8 cellular contexts compared by ENCODE assay signal in the genomic region with DNA sequence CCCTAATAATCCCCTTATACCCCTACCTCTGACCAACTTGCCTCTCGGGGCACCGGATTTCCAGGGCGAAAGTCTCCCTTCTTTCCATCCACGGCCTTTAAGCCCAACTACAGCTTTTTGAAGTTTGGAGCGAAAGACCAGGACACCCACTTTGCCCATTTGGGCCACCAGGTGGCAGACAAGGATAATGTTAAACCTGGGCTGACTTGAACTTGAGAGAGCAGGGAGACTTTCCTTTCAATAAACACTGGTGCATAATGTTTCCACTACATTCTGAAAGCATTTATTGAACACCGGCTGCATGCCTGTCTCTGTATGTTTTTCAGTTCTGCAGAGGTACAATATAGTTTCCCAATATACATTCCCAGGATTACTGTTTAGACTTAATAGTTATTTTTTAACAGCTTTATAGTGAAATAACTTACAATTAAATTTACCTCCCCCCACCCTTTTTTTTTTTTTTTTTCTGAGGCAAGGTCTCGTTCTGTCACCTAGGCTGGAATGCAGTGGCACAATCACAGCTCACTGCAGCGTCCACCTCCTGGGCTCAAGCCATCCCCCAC. TPM values are rescaled to one million over a fixed set of nuclear protein-coding genes. Genes with fewer than 3 reads are reported as not detected.
DNase-seq lines count a peak whose midpoint lies in the region; ATAC-seq and TF ChIP-seq lines count a peak whose summit lies in the region.

No MANE protein-coding gene starts in this region.

- H3K4me1 Mint-ChIP-seq in activated naive CD8-positive, alpha-beta T cell treated with anti-CD3 and anti-CD28 coated beads, Interleukin-2, amount 50 U/mL, for 24 hours: peaks cover 6% of the 10 kb centered on the region

- no peaks in the 10 kb centered on the region for H3K36me3 ChIP-seq in heart right ventricle

- no peak overlapping the region for H3K4me3 Mint-ChIP-seq in activated naive CD8-positive, alpha-beta T cell treated with anti-CD3 and anti-CD28 coated beads, Interleukin-2, amount 50 U/mL, for 24 hours

- peaks cover 0 to 6% (median 0%) of the 10 kb centered on the region in 11 donors for H3K9me3 ChIP-seq in heart right ventricle

- no peak overlapping the region for H3K4me3 ChIP-seq in heart right ventricle

- H3K27me3 Mint-ChIP-seq in activated naive CD8-positive, alpha-beta T cell treated with anti-CD3 and anti-CD28 coated beads, Interleukin-2, amount 50 U/mL, for 24 hours: peaks cover 46% of the 10 kb centered on the region

- no peak overlapping the region for H3K27ac ChIP-seq in heart right ventricle

- DNase-seq in SIG-M5 treated with dmso at 0.1 percent for 504 hours (lab: John Stamatoyannopoulos, UW; ENCODE audit: unreplicated experiment) (peak; percentile 67), SIG-M5 (lab: John Stamatoyannopoulos, UW) (no peak), NCI-H1417 (lab: John Stamatoyannopoulos, UW) (peak; percentile 49 to 83 (median 54)), T follicular helper cell (ENCODE audit: low read depth) (peak; percentile 64), heart right ventricle (peak; percentile 64 to 70), putamen (ENCODE audit: low spot score) (peak; percentile 56)
- peak; percentile 80 for DNase-seq in activated naive CD8-positive, alpha-beta T cell treated with anti-CD3 and anti-CD28 coated beads, Interleukin-2, amount 50 U/mL, for 24 hours

- H3K36me3 Mint-ChIP-seq in activated naive CD8-positive, alpha-beta T cell treated with anti-CD3 and anti-CD28 coated beads, Interleukin-2, amount 50 U/mL, for 24 hours (ENCODE audit: low read depth): no peaks in the 10 kb centered on the region

- no peak overlapping the region for H3K27ac Mint-ChIP-seq in activated naive CD8-positive, alpha-beta T cell treated with anti-CD3 and anti-CD28 coated beads, Interleukin-2, amount 50 U/mL, for 24 hours

- intact Hi-C loops in heart right ventricle (cut with DNase I): loop anchor here in 3 of 10 donors (2.0 to 10.0 kb wide), 3 partner anchors 59 to 231 kb away; partner anchors contain the start of gene MATCAP1 (in 1 of the 3)

- H3K4me1 ChIP-seq in heart right ventricle: peaks cover 0 to 4% (median 2%) of the 10 kb centered on the region in 9 donors

- peak; percentile 79 for ATAC-seq in activated naive CD8-positive, alpha-beta T cell treated with anti-CD3 and anti-CD28 coated beads, Interleukin-2, amount 50 U/mL, for 24 hours
- peak in 7 of 8 donors; percentile 55 to 82 (median 76) for ATAC-seq in heart right ventricle
- no peak for ATAC-seq in GM21360 (IDR thresholded peaks at IDR 0.05; ENCODE audit: unreplicated experiment)

- peaks cover 0 to 46% (median 10%) of the 10 kb centered on the region in 7 donors for H3K27me3 ChIP-seq in heart right ventricle

- TF ChIP-seq CTCF in heart right ventricle (IDR thresholded peaks at IDR 0.05): peak; percentile 63 to 83 (median 79)

- H3K9me3 Mint-ChIP-seq in activated naive CD8-positive, alpha-beta T cell treated with anti-CD3 and anti-CD28 coated beads, Interleukin-2, amount 50 U/mL, for 24 hours: no peaks in the 10 kb centered on the region

- WGBS in heart right ventricle, 2 donors: 20 to 26% methylated on average over 8 of the region's 8 CpGs

RNA-seq across cellular contexts. Expression of gene CES3, which starts 6.9 kb away (rescaled TPM):
- 1 to 10 TPM in 6 of 10 donors, under 1 TPM in 4; 0.45 to 2.4 (median 1.1) TPM for total RNA-seq in heart right ventricle
- polyA plus RNA-seq in heart right ventricle: 1 to 10 TPM in 1 of 2 donors, under 1 TPM in 1; 0.07 to 2.8 TPM

RNA-seq across cellular contexts. Expression of gene CES2, which starts 18.9 kb away (rescaled TPM):
- 100 to 1,000 TPM in 3 of 10 donors, 10 to 100 TPM in 7; 56.1 to 194 (median 81.5) TPM for total RNA-seq in heart right ventricle
- polyA plus RNA-seq in heart right ventricle: 100 to 1,000 TPM in 1 of 2 donors, 10 to 100 TPM in 1; 25.1 to 145 TPM

RNA-seq across cellular contexts. Expression of gene CIAO2B, which starts 20.0 kb away (rescaled TPM):
- 100 to 1,000 TPM; 103 to 196 (median 111) TPM for total RNA-seq in heart right ventricle
- polyA plus RNA-seq in heart right ventricle: 100 to 1,000 TPM; 189 to 743 TPM

RNA-seq across cellular contexts. Expression of gene RRAD, which starts 28.8 kb away (rescaled TPM):
- 1,000 to 10,000 TPM in 1 of 10 donors, 100 to 1,000 TPM in 5, 10 to 100 TPM in 4; 48.4 to 1,227 (median 105) TPM for total RNA-seq in heart right ventricle
- polyA plus RNA-seq in heart right ventricle: 100 to 1,000 TPM; 176 to 435 TPM

RNA-seq across cellular contexts. Expression of gene CES4A, which starts 34.2 kb away (rescaled TPM):
- 10 to 100 TPM in 1 of 10 donors, 1 to 10 TPM in 9; 3.8 to 10.4 (median 6.0) TPM for total RNA-seq in heart right ventricle
- 10 to 100 TPM; 12.3 to 20.6 TPM for polyA plus RNA-seq in heart right ventricle
